ENCODE assay signal across 25 cellular contexts in genomic region chr9:38060688-38061087, GRCh38. TPM values are rescaled to one million over a fixed set of nuclear protein-coding genes. Genes with fewer than 3 reads are reported as not detected.
DNase-seq lines count a peak whose midpoint lies in the region; ATAC-seq and TF ChIP-seq lines count a peak whose summit lies in the region.
"Had no signal": no experiment of that assay in that cellular context is flagged by ENCODE, and none has a peak within 500 bp of the region (broad histone marks: within the 10 kb centered on the region; RNA-seq: fewer than 3 reads in every experiment).

No MANE protein-coding gene starts in this region.

- intact Hi-C loops in Right ventricle myocardium superior (cut with DNase I), result no loop called here
- intact Hi-C loops in left cardiac atrium (cut with DNase I), result loop anchor here in 1 of 2 donors (10.0 kb wide), 1 partner anchor 56 kb away; no protein-coding TSS in a partner anchor
- intact Hi-C loops in left ventricle myocardium inferior (cut with micrococcal nuclease), result loop anchor here (10.0 kb wide), 1 partner anchor 116 kb away; no protein-coding TSS in a partner anchor
- intact Hi-C loops in transverse colon (cut with DNase I; ENCODE audit: low total_unique reads), result no loop called here

- H3K27ac ChIP-seq in left ventricle myocardium inferior (replicated peaks), result peak overlapping the region; percentile 100
- peak overlapping the region; percentile 76 for H3K27ac ChIP-seq in neural cell (ENCODE audit: low read length)
- H3K27ac ChIP-seq in transverse colon, result peak overlapping the region in 3 of 4 donors; percentile 19 to 44 (median 30)

- H4K20me1 ChIP-seq in neural cell (ENCODE audit: insufficient read depth), result peaks cover 3% of the 10 kb centered on the region

- TF ChIP-seq POLR2A in transverse colon (IDR thresholded peaks at IDR 0.05), result no peak

- ATAC-seq in Right ventricle myocardium superior (ENCODE audit: poor library complexity), result peak; percentile 18
- no peak for ATAC-seq in left cardiac atrium
- ATAC-seq: HCT116, K562, PC-3 had no signal

- WGBS in transverse colon (ENCODE audit: low coverage in 1 of 2), 2 donors, result 94 to 100% methylated on average over 2 to 3 of the region's 3 CpGs

- H3K9me3 ChIP-seq in left ventricle myocardium inferior (replicated peaks) (no peaks in the 10 kb centered on the region), neural cell (ENCODE audit: low read length) (no peaks in the 10 kb centered on the region), transverse colon (no peaks in the 10 kb centered on the region)

- TF ChIP-seq CTCF in left ventricle myocardium inferior (IDR thresholded peaks at IDR 0.05; ENCODE audit: borderline replicate concordance), result no peak
- TF ChIP-seq CTCF in neural cell (IDR thresholded peaks at IDR 0.05; ENCODE audit: poor library complexity, severe bottlenecking), result no peak
- no peak for TF ChIP-seq CTCF in transverse colon (IDR thresholded peaks at IDR 0.05)

- peaks cover 95% of the 10 kb centered on the region for H3K79me2 ChIP-seq in neural cell (replicated peaks; ENCODE audit: insufficient read depth, low read length)

- H3K27me3 ChIP-seq in left ventricle myocardium inferior (ENCODE audit: low read depth) (no peaks in the 10 kb centered on the region), neural cell (ENCODE audit: insufficient read depth, low read depth, low read length) (no peaks in the 10 kb centered on the region), transverse colon (no peaks in the 10 kb centered on the region)

- in situ Hi-C loops in transverse colon (cut with MboI; ENCODE audit: low pct_ligation_motif_present in 1 of 4, low pct_unique_long_range_greater_than_20kb in 1 of 4, low sequenced_read_pairs in 3 of 4), result loop anchor here in 1 of 4 donors (25.0 kb wide), 3 partner anchors 148 to 598 kb away; partner anchors contain the start of genes FBXO10, SLC25A51, TOMM5 and ZBTB5

- H3K9ac ChIP-seq in neural cell (ENCODE audit: low read length), result no peak overlapping the region

- TF ChIP-seq RAD21 in neural cell (conservative IDR thresholded peaks at IDR 0.05), result no peak

- H3F3A ChIP-seq in neural cell (ENCODE audit: insufficient read depth, low read length, poor library complexity, severe bottlenecking), result peaks cover 4% of the 10 kb centered on the region

- no peaks in the 10 kb centered on the region for H3K36me3 ChIP-seq in left ventricle myocardium inferior
- no peaks in the 10 kb centered on the region for H3K36me3 ChIP-seq in neural cell (ENCODE audit: insufficient read depth, low read length)
- H3K36me3 ChIP-seq in transverse colon, result no peaks in the 10 kb centered on the region

- H3K9me2 ChIP-seq in neural cell (ENCODE audit: insufficient read depth, low read length), result no peaks in the 10 kb centered on the region

- DNase-seq in Right ventricle myocardium superior (no peak), left cardiac atrium (no peak), left ventricle myocardium inferior (no peak), transverse colon (no peak), NCI-H510A treated with DMSO at 0.1 percent for 48 hours (lab: John Stamatoyannopoulos, UW) (no peak), epidermal melanocyte (ENCODE audit: insufficient read length, low spot score) (no peak)
- DNase-seq in activated naive CD4-positive, alpha-beta T cell (lab: John Stamatoyannopoulos, UW), result no peak
- DNase-seq: 8988T; activated CD4-positive, alpha-beta T cell treated with anti-CD3 and anti-CD28 coated beads for 48 hours; activated naive CD4-positive, alpha-beta T cell treated with anti-CD3 and anti-CD28 coated beads, Interleukin-2, amount 10 ng/mL, durations not matched to agents 7 days and 5 days; activated T-cell treated with anti-CD3 and anti-CD28 coated beads, Interleukin-2, amount 50 U/mL, for 48 hours; caudate nucleus; dermis blood vessel endothelial cell; DMS53; MM.1S; natural killer cell; NCI-H1417 treated with DMSO at 0.1 percent for 48 hours; NCI-H2081 treated with DMSO at 0.1 percent for 48 hours; NCI-H446 treated with DMSO at 0.1 percent for 48 hours; PC-3; retina; T-helper 2 cell had no signal

- no peak overlapping the region for H2AFZ ChIP-seq in neural cell (ENCODE audit: low read depth, low read length)

- TF ChIP-seq EP300 in neural cell (conservative IDR thresholded peaks at IDR 0.05; ENCODE audit: poor library complexity, severe bottlenecking) (no peak), transverse colon (IDR thresholded peaks at IDR 0.05; ENCODE audit: low read depth) (no peak)

- H3K4me2 ChIP-seq in neural cell (ENCODE audit: low read length), result no peak overlapping the region

- peaks cover 98% of the 10 kb centered on the region for H3K4me1 ChIP-seq in left ventricle myocardium inferior
- peaks cover 5 to 51% (median 32%) of the 10 kb centered on the region in 4 donors for H3K4me1 ChIP-seq in transverse colon

- H3K4me3 ChIP-seq in left ventricle myocardium inferior (no peak overlapping the region), neural cell (ENCODE audit: low read length) (no peak overlapping the region), transverse colon (no peak overlapping the region)
- H3K4me3 ChIP-seq: K562 had no signal

TF ChIP-seq in neural cell, 6 proteins besides CTCF, POLR2A, EP300 and RAD21:
- no peak for TF ChIP-seq TAF1 (IDR thresholded peaks at IDR 0.05; ENCODE audit: low read depth)
- TF ChIP-seq MXI1 (conservative IDR thresholded peaks at IDR 0.05; ENCODE audit: poor library complexity, severe bottlenecking), result no peak
- no peak for TF ChIP-seq SMC3 (conservative IDR thresholded peaks at IDR 0.05; ENCODE audit: poor library complexity)
- no peak for TF ChIP-seq POLR2AphosphoS5 (IDR thresholded peaks at IDR 0.05)
- TF ChIP-seq REST (IDR thresholded peaks at IDR 0.05; ENCODE audit: borderline replicate concordance), result no peak
- no peak for TF ChIP-seq EZH2 (IDR thresholded peaks at IDR 0.05; ENCODE audit: borderline replicate concordance, insufficient read depth, low read length, poor library complexity, severe bottlenecking)

RNA-seq across cellular contexts. Expression of gene SHB, which starts 8.3 kb away (rescaled TPM):
- 15.0 TPM for total RNA-seq in Right ventricle myocardium superior
- 10 to 100 TPM; 20.3 to 34.6 TPM for total RNA-seq in left cardiac atrium
- total RNA-seq in left ventricle myocardium inferior, result 19.4 TPM
- 17.5 and 19.4 TPM in 2 replicates for polyA plus RNA-seq in neural cell
- polyA minus RNA-seq in neural cell, result 38.4 and 43.1 TPM in 2 replicates
- total RNA-seq in transverse colon, result 10 to 100 TPM; 11.9 to 33.7 (median 22.2) TPM

Comparison
In these comparisons a context has a peak if more than half of its experiments do, and no peak if none do; other contexts are left out.
1. H3K27ac ChIP-seq: peak in every context shown above with its lines; median percentile 100 in left ventricle myocardium inferior; 76 in neural cell; 30 in transverse colon.